6 cellular contexts compared by ENCODE assay signal in the genomic region with DNA sequence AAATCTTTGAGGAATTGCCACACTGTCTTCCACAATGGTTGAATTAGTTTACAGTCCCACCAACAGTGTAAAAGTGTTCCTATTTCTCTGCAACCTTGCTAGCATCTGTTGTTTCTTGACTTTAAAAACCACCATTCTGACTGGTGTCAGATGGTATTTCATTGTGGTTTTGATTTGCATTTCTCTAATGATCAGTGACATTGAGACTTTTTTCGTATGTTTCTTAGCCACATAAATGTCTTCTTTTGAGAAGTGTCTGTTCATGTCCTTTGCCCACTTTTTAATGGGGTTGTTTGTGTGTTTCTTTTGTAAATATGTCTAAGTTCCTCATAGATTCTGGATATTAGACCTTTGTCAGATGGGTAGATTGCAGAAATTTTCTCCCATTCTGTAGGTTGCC. TPM values are rescaled to one million over a fixed set of nuclear protein-coding genes. Genes with fewer than 3 reads are reported as not detected.
"Had no signal": no experiment of that assay in that cellular context is flagged by ENCODE, and none has a peak within 500 bp of the region (broad histone marks: within the 10 kb centered on the region; RNA-seq: fewer than 3 reads in every experiment).

No MANE protein-coding gene starts in this region.

RNA-seq across cellular contexts. Expression of a gene that starts 6.1 kb away (rescaled TPM):
- total RNA-seq: GM23338, H1, H9 had no signal
- polyA plus RNA-seq: GM23338, H1 had no signal

RNA-seq across cellular contexts. Expression of a gene that starts 13.2 kb away (rescaled TPM):
- total RNA-seq: GM23338, H1, H9, HepG2 had no signal
- polyA plus RNA-seq: GM23338, H1, HepG2 had no signal

RNA-seq across cellular contexts. Expression of a gene that starts 14.1 kb away (rescaled TPM):
- total RNA-seq: GM23338, H1, H9, HepG2, HT1080, K562 had no signal
- polyA plus RNA-seq: GM23338, H1, HepG2 had no signal

RNA-seq across cellular contexts. Expression of a gene that starts 35.5 kb away (rescaled TPM):
- total RNA-seq: GM23338, H1, H9 had no signal
- polyA plus RNA-seq: GM23338, H1 had no signal

RNA-seq across cellular contexts. Expression of a gene that starts 46.4 kb away (rescaled TPM):
- total RNA-seq: H1, H9, HepG2, HT1080 had no signal
- polyA plus RNA-seq: GM23338, HepG2 had no signal
